19 cellular contexts compared by ENCODE assay signal in the genomic region with DNA sequence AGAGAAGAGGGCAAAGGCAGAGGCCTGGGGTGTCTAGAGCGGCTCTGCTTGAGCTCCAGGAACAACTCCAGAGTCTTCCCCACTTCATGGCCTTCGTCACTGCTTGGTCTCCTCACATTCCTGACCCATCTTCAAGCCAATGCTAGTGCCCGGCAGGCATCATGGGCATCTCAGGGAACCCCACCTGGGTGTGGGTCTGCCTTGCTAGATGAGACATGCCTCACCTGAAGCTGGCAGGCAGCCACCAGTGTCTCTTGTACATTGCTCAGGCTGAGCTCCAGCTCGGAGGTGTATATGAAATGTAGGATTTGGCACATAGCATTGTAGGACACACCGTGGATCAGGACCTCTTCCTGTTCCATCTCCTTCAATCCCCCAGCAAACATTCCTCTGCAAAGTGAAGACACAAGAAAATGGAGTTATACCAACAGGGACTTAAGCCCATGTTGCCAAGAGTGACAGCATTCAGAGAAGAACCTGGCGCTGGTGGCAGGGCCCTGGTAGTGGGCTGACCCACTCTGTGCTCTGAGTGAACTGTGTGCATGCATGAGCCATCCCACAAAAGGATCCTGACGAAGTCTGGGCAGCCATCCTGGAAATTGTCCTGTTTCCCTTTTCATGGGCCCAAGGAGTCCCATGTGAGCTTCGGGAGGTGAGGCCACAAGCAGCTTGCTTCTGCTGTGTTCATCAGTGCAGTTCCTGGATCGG.
"Had no signal": no experiment of that assay in that cellular context is flagged by ENCODE, and none has a peak within 500 bp of the region (broad histone marks: within the 10 kb centered on the region; RNA-seq: fewer than 3 reads in every experiment).

No MANE protein-coding gene starts in this region.

- H3K4me1 Mint-ChIP-seq: neural crest cell had no signal

- H3K4me1 ChIP-seq: foreskin keratinocyte, sigmoid colon had no signal

- H3K27me3 Mint-ChIP-seq: dendritic cell treated with granulocyte-macrophage colony-stimulating factor and Interleukin-4, amounts not matched to agents 40 ng/mL and 50 ng/mL, for 4 days; effector memory CD8-positive, alpha-beta T cell; naive thymus-derived CD8-positive, alpha-beta T cell; type B pancreatic cell had no signal

- H3K27me3 ChIP-seq: foreskin keratinocyte, hepatocyte, ovary, right atrium auricular region, sigmoid colon, suprapubic skin, thyroid gland had no signal

- H3K36me3 ChIP-seq: ovary, right atrium auricular region, thyroid gland had no signal

- H3K4me3 Mint-ChIP-seq: dendritic cell treated with granulocyte-macrophage colony-stimulating factor and Interleukin-4, amounts not matched to agents 40 ng/mL and 50 ng/mL, for 4 days; effector memory CD8-positive, alpha-beta T cell; naive thymus-derived CD8-positive, alpha-beta T cell; neural crest cell; type B pancreatic cell had no signal

- H3K27ac ChIP-seq: foreskin keratinocyte, hepatocyte, ovary, right atrium auricular region, sigmoid colon, skin epidermis, suprapubic skin, thyroid gland had no signal

- H3K9me3 Mint-ChIP-seq: dendritic cell treated with granulocyte-macrophage colony-stimulating factor and Interleukin-4, amounts not matched to agents 40 ng/mL and 50 ng/mL, for 4 days; effector memory CD8-positive, alpha-beta T cell; naive thymus-derived CD8-positive, alpha-beta T cell; neural crest cell; type B pancreatic cell had no signal

- ATAC-seq: effector memory CD8-positive, alpha-beta T cell; foreskin keratinocyte; mucosa of descending colon; naive thymus-derived CD8-positive, alpha-beta T cell; stimulated activated naive CD8-positive, alpha-beta T cell treated with anti-CD3 and anti-CD28 coated beads, Interleukin-15, Interleukin-2, amounts not matched to agents 100 U/mL and 50 U/mL, for 24 hours had no signal

- H3K9me3 ChIP-seq: mucosa of descending colon, ovary, right atrium auricular region, sigmoid colon, suprapubic skin, thyroid gland had no signal

- H3K27ac Mint-ChIP-seq: dendritic cell treated with granulocyte-macrophage colony-stimulating factor and Interleukin-4, amounts not matched to agents 40 ng/mL and 50 ng/mL, for 4 days; type B pancreatic cell had no signal

- H3K4me3 ChIP-seq: hepatocyte, mucosa of descending colon, ovary, right atrium auricular region, sigmoid colon, skin epidermis, suprapubic skin, thyroid gland had no signal

- DNase-seq: effector memory CD8-positive, alpha-beta T cell; erythroblast; mammary epithelial cell; mucosa of descending colon; nucleus accumbens; ovary; stimulated activated CD4-positive, alpha-beta T cell treated with anti-CD3 and anti-CD28 coated beads, Interleukin-12 subunit alpha, Interleukin-12 subunit beta, amount 100 ng/mL, for 4 hours; stimulated activated naive CD8-positive, alpha-beta T cell treated with anti-CD3 and anti-CD28 coated beads, Interleukin-15, Interleukin-2, amounts not matched to agents 100 U/mL and 50 U/mL, for 24 hours; thyroid gland had no signal
